In the genomic region with DNA sequence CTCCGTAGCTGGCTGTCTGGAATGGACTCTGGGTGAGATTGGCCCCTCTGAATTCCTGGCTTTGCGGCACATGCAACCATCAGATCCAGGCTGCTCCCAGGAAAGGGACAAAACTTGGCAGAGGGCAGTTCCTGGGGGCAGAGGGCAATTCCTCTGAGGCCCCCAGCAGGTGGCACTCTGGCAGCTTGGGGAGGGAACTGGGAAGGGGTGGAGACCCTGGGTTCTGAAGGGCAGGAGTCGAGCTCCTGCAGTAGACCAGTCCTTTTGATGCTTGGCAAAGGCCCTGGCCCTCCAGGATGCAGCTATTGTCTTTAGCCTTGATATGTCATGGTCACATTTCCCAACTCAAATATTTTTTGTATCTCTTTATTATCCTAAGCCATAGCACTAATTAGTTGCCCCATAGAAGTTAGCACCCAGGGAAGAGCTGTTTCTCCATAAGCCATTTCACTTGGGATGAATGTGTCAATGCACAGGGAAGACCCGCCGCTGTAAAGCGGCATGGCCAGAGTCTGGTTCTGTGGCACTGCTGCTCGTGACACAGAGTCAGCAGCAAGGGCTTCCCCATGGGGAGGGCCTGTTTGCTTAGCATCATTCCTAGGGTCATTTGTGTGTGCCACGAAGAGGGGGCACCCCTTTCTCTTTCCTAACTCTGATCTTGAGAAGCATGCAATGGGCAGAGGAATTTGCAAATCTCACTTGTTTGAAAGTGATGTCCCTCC, we compare ENCODE assay signal across 22 cellular contexts. TPM values are rescaled to one million over a fixed set of nuclear protein-coding genes. Genes with fewer than 3 reads are reported as not detected.
A peak's percentile ranks its signal among the peaks of the same experiment; 100 is the strongest.
DNase-seq lines count a peak whose midpoint lies in the region; ATAC-seq and TF ChIP-seq lines count a peak whose summit lies in the region.
"Had no signal": no experiment of that assay in that cellular context is flagged by ENCODE, and none has a peak within 500 bp of the region (broad histone marks: within the 10 kb centered on the region; RNA-seq: fewer than 3 reads in every experiment).

No MANE protein-coding gene starts in this region.

- H3K4me2 ChIP-seq in neuronal stem cell (ENCODE audit: insufficient read depth, low read length, poor library complexity, severe bottlenecking) = no peak overlapping the region
- H3K4me2 ChIP-seq: A549 had no signal

- no peak overlapping the region for H4K8ac ChIP-seq in neuronal stem cell (ENCODE audit: low read depth, low read length)

- no peak overlapping the region for H2AFZ ChIP-seq in neuronal stem cell (ENCODE audit: low read length)

- no peak overlapping the region for H3K4me3 ChIP-seq in NB4 (ENCODE audit: low read depth, low read length)
- no peak overlapping the region for H3K4me3 ChIP-seq in endodermal cell (ENCODE audit: low read length)
- H3K4me3 ChIP-seq in neuronal stem cell (ENCODE audit: low read length in 2 of 2) = no peak overlapping the region
- H3K4me3 ChIP-seq in left lung = no peak overlapping the region
- H3K4me3 ChIP-seq: A549, SJSA1 had no signal

- H3K36me3 ChIP-seq in ES-I3 (ENCODE audit: insufficient read depth, low read length) (no peaks in the 10 kb centered on the region), endodermal cell (ENCODE audit: control insufficient read depth, insufficient read depth, low read length) (no peaks in the 10 kb centered on the region), neuronal stem cell (replicated peaks in 1 of 2; ENCODE audit: control insufficient read depth in 2 of 2, insufficient read depth in 2 of 2, low read length in 2 of 2) (no peaks in the 10 kb centered on the region), left lung (no peaks in the 10 kb centered on the region)
- H3K36me3 ChIP-seq: SJSA1 had no signal

- H3K4me3 Mint-ChIP-seq in endodermal cell = no peak overlapping the region
- H3K4me3 Mint-ChIP-seq: CD4-positive, CD25-positive, alpha-beta regulatory T cell had no signal

- H3K9ac ChIP-seq in ES-I3 (ENCODE audit: low read depth, low read length) = 0 out of 2 replicates have a peak overlapping the region, but pooled peaks have one; percentile 25
- H3K9ac ChIP-seq in endodermal cell (ENCODE audit: extremely low read depth, low read length, poor library complexity, severe bottlenecking) = no peak overlapping the region
- no peak overlapping the region for H3K9ac ChIP-seq in neuronal stem cell (ENCODE audit: low read depth, low read length, poor library complexity)

- no peak for TF ChIP-seq POLR2A in NB4 (IDR thresholded peaks at IDR 0.05; ENCODE audit: extremely low read depth, insufficient read length)

- H2BK12ac ChIP-seq in neuronal stem cell (ENCODE audit: low read length) = no peak overlapping the region

- no peak overlapping the region for H2BK5ac ChIP-seq in neuronal stem cell (ENCODE audit: low read length)

- no peak overlapping the region for H3K27ac Mint-ChIP-seq in endodermal cell
- H3K27ac Mint-ChIP-seq: CD4-positive, CD25-positive, alpha-beta regulatory T cell had no signal

- H3K4me1 ChIP-seq in ES-I3 (ENCODE audit: insufficient read depth, low read length) (peaks cover 11% of the 10 kb centered on the region), endodermal cell (ENCODE audit: control insufficient read depth, insufficient read depth, low read length) (no peaks in the 10 kb centered on the region), neuronal stem cell (ENCODE audit: control insufficient read depth in 2 of 2, insufficient read depth in 1 of 2, low read depth in 1 of 2, low read length in 2 of 2) (peaks cover 0 to 7% of the 10 kb centered on the region in 2 donors), left lung (no peaks in the 10 kb centered on the region)
- H3K4me1 ChIP-seq: A549, SJSA1 had no signal

- DNase-seq in NB4 (ENCODE audit: low read depth) (no peak), endodermal cell (peak; percentile 60), neuronal stem cell (ENCODE audit: low spot score) (no peak), DMS 273 treated with DMSO at 0.1 percent for 48 hours (lab: John Stamatoyannopoulos, UW) (no peak), left lung (no peak)
- DNase-seq in stimulated activated CD4-positive, alpha-beta T cell treated with anti-CD3 and anti-CD28 coated beads, Interleukin-15, amount 100 ng/mL, for 24 hours = no peak
- DNase-seq: CD4-positive, CD25-positive, alpha-beta regulatory T cell; COR-L47; DMS79 treated with DMSO at 0.1 percent for 48 hours; GOT3; KBM-7; MM.1S; NCI-H1092 treated with DMSO at 0.1 percent for 48 hours; NCI-H1436 treated with DMSO at 0.1 percent for 48 hours; NCI-H1930; NCI-H2227 treated with DMSO at 0.1 percent for 48 hours; NCI-H510A treated with DMSO at 0.1 percent for 48 hours; NCI-H748 treated with DMSO at 0.1 percent for 48 hours had no signal

- peaks cover 4% of the 10 kb centered on the region for H3K4me1 Mint-ChIP-seq in endodermal cell
- H3K4me1 Mint-ChIP-seq: CD4-positive, CD25-positive, alpha-beta regulatory T cell had no signal

- peak overlapping the region; percentile 39 for H3K18ac ChIP-seq in neuronal stem cell (ENCODE audit: low read length)

- TF ChIP-seq CTCF in NB4 (IDR thresholded peaks at IDR 0.05; ENCODE audit: low read depth, low read length) = peak; percentile 4
- peak; percentile 29 for TF ChIP-seq CTCF in endodermal cell (conservative IDR thresholded peaks at IDR 0.05)
- TF ChIP-seq CTCF in left lung (IDR thresholded peaks at IDR 0.05) = no peak

- H3K9me3 ChIP-seq in ES-I3 (ENCODE audit: control insufficient read depth, insufficient read depth, low read length) = no peaks in the 10 kb centered on the region
- no peaks in the 10 kb centered on the region for H3K9me3 ChIP-seq in endodermal cell (ENCODE audit: control insufficient read depth, low read length)
- H3K9me3 ChIP-seq in neuronal stem cell (replicated peaks in 1 of 2; ENCODE audit: control insufficient read depth in 2 of 2, insufficient read depth in 1 of 2, low read depth in 1 of 2, low read length in 2 of 2) = no peaks in the 10 kb centered on the region
- no peaks in the 10 kb centered on the region for H3K9me3 ChIP-seq in left lung
- H3K9me3 ChIP-seq: A549, SJSA1 had no signal

- no peak for ATAC-seq in left lung
- ATAC-seq: A549, Right ventricle myocardium inferior had no signal

- no peaks in the 10 kb centered on the region for H3K36me3 Mint-ChIP-seq in endodermal cell (ENCODE audit: low read depth)
- H3K36me3 Mint-ChIP-seq: CD4-positive, CD25-positive, alpha-beta regulatory T cell had no signal

- no peaks in the 10 kb centered on the region for H3K79me1 ChIP-seq in neuronal stem cell (ENCODE audit: low read depth, low read length)

- H3K14ac ChIP-seq in neuronal stem cell (ENCODE audit: low read length) = no peak overlapping the region

- H3K4ac ChIP-seq in neuronal stem cell (ENCODE audit: low read length) = no peak overlapping the region

- H3K27me3 Mint-ChIP-seq in endodermal cell (ENCODE audit: insufficient read depth) = no peaks in the 10 kb centered on the region
- H3K27me3 Mint-ChIP-seq: CD4-positive, CD25-positive, alpha-beta regulatory T cell had no signal

- H2BK120ac ChIP-seq in neuronal stem cell (ENCODE audit: low read depth, low read length) = no peak overlapping the region

- intact Hi-C loops in left lung (cut with DNase I) = no loop called here

- no peak overlapping the region for H2BK15ac ChIP-seq in neuronal stem cell (ENCODE audit: low read length)

- H4K91ac ChIP-seq in neuronal stem cell (ENCODE audit: low read depth, low read length, poor library complexity) = no peak overlapping the region

- H3K27ac ChIP-seq in endodermal cell (ENCODE audit: low read depth, low read length) = no peak overlapping the region
- H3K27ac ChIP-seq in neuronal stem cell (replicated peaks; ENCODE audit: low read length) = peak overlapping the region; percentile 8
- no peak overlapping the region for H3K27ac ChIP-seq in left lung
- H3K27ac ChIP-seq: A549, SJSA1 had no signal

- 68 to 82% methylated on average over 6 to 8 of the region's 8 CpGs for WGBS in endodermal cell (ENCODE audit: insufficient coverage in 1 of 2, insufficient read length in 1 of 2), 2 experiments
- no CpG with 5 or more reads among the region's 8 CpGs for WGBS in neuronal stem cell (ENCODE audit: extremely low coverage in 2 of 2, insufficient read length in 2 of 2, insufficient replicate concordance in 1 of 2), 2 donors

- H2AK5ac ChIP-seq in neuronal stem cell (ENCODE audit: low read depth, low read length) = no peak overlapping the region

- no peaks in the 10 kb centered on the region for H3K9me3 Mint-ChIP-seq in endodermal cell
- H3K9me3 Mint-ChIP-seq: CD4-positive, CD25-positive, alpha-beta regulatory T cell had no signal

- H3K23ac ChIP-seq in neuronal stem cell (ENCODE audit: low read depth, low read length, poor library complexity) = no peak overlapping the region

- H3K27me3 ChIP-seq in endodermal cell (ENCODE audit: control insufficient read depth, insufficient read depth, low read length, poor library complexity, severe bottlenecking) (no peaks in the 10 kb centered on the region), neuronal stem cell (ENCODE audit: control insufficient read depth in 3 of 3, insufficient read depth in 3 of 3, low read depth in 1 of 3, low read length in 3 of 3) (no peaks in the 10 kb centered on the region), left lung (no peaks in the 10 kb centered on the region)
- H3K27me3 ChIP-seq: SJSA1 had no signal

RNA-seq across cellular contexts. Expression of gene CDK20, which starts 51.2 kb away (rescaled TPM):
- total RNA-seq in endodermal cell = 10 to 100 TPM in 1 of 2 donors, 1 to 10 TPM in 1; 9.9 to 13.3 TPM
- 11.7 TPM for polyA plus RNA-seq in endodermal cell (2013, experiment 1 of 2)
- polyA plus RNA-seq in endodermal cell (2013, experiment 2 of 2) = 7.7 TPM
- polyA plus RNA-seq in neuronal stem cell (2013, experiment 1 of 2) = 10.6 TPM
- polyA plus RNA-seq in neuronal stem cell (2013, experiment 2 of 2) = 9.9 TPM
- 1 to 10 TPM; 7.2 to 7.8 TPM for total RNA-seq in left lung

Comparison
In these comparisons a context has a peak if more than half of its experiments do, and no peak if none do; other contexts are left out.
1. CTCF ChIP-seq: peak in NB4 (single experiment) and endodermal cell (single experiment); none in left lung (0 of 2).